Comparison of ENCODE assay signal across 30 cellular contexts in the genomic region with DNA sequence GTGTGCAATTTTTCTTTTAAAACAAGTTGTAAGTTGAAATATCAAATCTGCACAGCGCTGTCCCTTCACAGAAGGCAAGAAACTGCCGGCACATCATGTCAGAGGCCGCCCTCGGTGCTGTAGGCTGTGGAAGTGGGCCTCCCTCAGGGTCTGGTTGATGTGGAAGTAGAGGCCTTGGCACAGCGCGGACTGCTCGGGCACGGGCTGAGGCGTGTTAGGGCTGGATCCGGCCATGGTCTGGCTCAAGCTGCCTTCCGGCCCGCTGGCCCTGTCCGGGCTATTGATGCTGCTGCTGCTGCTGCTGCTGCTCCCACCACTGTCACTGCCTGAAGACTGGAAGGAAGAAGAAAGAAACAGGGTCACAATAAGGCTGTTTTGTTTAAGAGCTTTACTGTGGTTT. TPM values are rescaled to one million over a fixed set of nuclear protein-coding genes. Genes with fewer than 3 reads are reported as not detected.
DNase-seq lines count a peak whose midpoint lies in the region; ATAC-seq lines count a peak whose summit lies in the region.
"Had no signal": no experiment of that assay in that cellular context is flagged by ENCODE, and none has a peak within 500 bp of the region (broad histone marks: within the 10 kb centered on the region; RNA-seq: fewer than 3 reads in every experiment).

No MANE protein-coding gene starts in this region.

- no peak overlapping the region for H3K4me3 ChIP-seq in CD4-positive, alpha-beta memory T cell (ENCODE audit: low read length in 2 of 2)
- H3K4me3 ChIP-seq: body of pancreas, gastroesophageal sphincter, lung, Peyer's patch, prostate gland, sigmoid colon, tibial artery had no signal

- peaks cover 72% of the 10 kb centered on the region for H3K36me3 Mint-ChIP-seq in activated T-cell treated with anti-CD3 and anti-CD28 coated beads, Interleukin-2, amount 50 U/mL, for 24 hours (ENCODE audit: low read depth)
- peaks cover 30% of the 10 kb centered on the region for H3K36me3 Mint-ChIP-seq in activated T-cell treated with anti-CD3 and anti-CD28 coated beads, Interleukin-2, amount 50 U/mL, for 4 hours (ENCODE audit: insufficient read depth)
- peaks cover 37 to 64% of the 10 kb centered on the region in 2 donors for H3K36me3 Mint-ChIP-seq in CD4-positive, alpha-beta memory T cell
- H3K36me3 Mint-ChIP-seq in activated naive CD8-positive, alpha-beta T cell treated with anti-CD3 and anti-CD28 coated beads for 36 hours = peaks cover 31% of the 10 kb centered on the region

- peaks cover 22% of the 10 kb centered on the region for H3K4me1 ChIP-seq in CD4-positive, alpha-beta memory T cell (ENCODE audit: insufficient read depth, low read length)
- H3K4me1 ChIP-seq: body of pancreas, gastroesophageal sphincter, Peyer's patch, prostate gland, tibial artery had no signal

- H3K4me1 Mint-ChIP-seq in activated T-cell treated with anti-CD3 and anti-CD28 coated beads, Interleukin-2, amount 50 U/mL, for 24 hours (ENCODE audit: low read depth) = peaks cover 39% of the 10 kb centered on the region
- H3K4me1 Mint-ChIP-seq in activated T-cell treated with anti-CD3 and anti-CD28 coated beads, Interleukin-2, amount 50 U/mL, for 4 hours (ENCODE audit: low read depth) = peaks cover 23% of the 10 kb centered on the region
- peaks cover 14 to 37% (median 27%) of the 10 kb centered on the region in 4 donors for H3K4me1 Mint-ChIP-seq in CD4-positive, alpha-beta memory T cell
- peaks cover 26% of the 10 kb centered on the region for H3K4me1 Mint-ChIP-seq in activated naive CD8-positive, alpha-beta T cell treated with anti-CD3 and anti-CD28 coated beads for 36 hours
- H3K4me1 Mint-ChIP-seq: H9 had no signal

- POLR2A ChIA-PET in CD4-positive, alpha-beta memory T cell (lab: Charles Lee; ENCODE audit: partially characterized antibody) = interaction anchor here (1.3 kb wide), 1 partner anchor 23 kb away, joined by 8 read pairs; a partner anchor contains a TSS

- H3K9me3 ChIP-seq in CD4-positive, alpha-beta memory T cell (ENCODE audit: control insufficient read depth in 1 of 2, low read length in 2 of 2) = no peaks in the 10 kb centered on the region
- H3K9me3 ChIP-seq: body of pancreas, gastroesophageal sphincter, neutrophil, Peyer's patch, prostate gland, sigmoid colon, tibial artery had no signal

- H3K36me3 ChIP-seq in CD4-positive, alpha-beta memory T cell (ENCODE audit: insufficient read depth, low read length) = peaks cover 48% of the 10 kb centered on the region

- DNase-seq in activated T-cell treated with anti-CD3 and anti-CD28 coated beads, Interleukin-2, amount 50 U/mL, for 24 hours = no peak
- DNase-seq in activated T-cell treated with anti-CD3 and anti-CD28 coated beads, Interleukin-2, amount 50 U/mL, for 4 hours = no peak
- DNase-seq in CD4-positive, alpha-beta memory T cell = no peak
- DNase-seq in activated naive CD8-positive, alpha-beta T cell treated with anti-CD3 and anti-CD28 coated beads for 36 hours = no peak
- DNase-seq in mesenteric fat pad (ENCODE audit: low spot score) = peak; percentile 85
- no peak for DNase-seq in kidney glomerular epithelial cell (lab: John Stamatoyannopoulos, UW)
- DNase-seq in NCI-H2196 (lab: John Stamatoyannopoulos, UW; ENCODE audit: unreplicated experiment) = no peak
- DNase-seq in NCI-H128 (lab: John Stamatoyannopoulos, UW; ENCODE audit: unreplicated experiment) = no peak
- DNase-seq: activated CD8-positive, alpha-beta memory T cell treated with anti-CD3 and anti-CD28 coated beads, Interleukin-2, amount 10 ng/mL, durations not matched to agents 7 days and 5 days; activated T-cell treated with anti-CD3 and anti-CD28 coated beads, Interleukin-2, amount 50 U/mL, for 72 hours; AML-193; body of pancreas; EL; H9; left cardiac atrium; MV-4-11; NCI-H446 treated with DMSO at 0.1 percent for 48 hours; NCI-H82; SIG-M5; sigmoid colon; stimulated activated CD4-positive, alpha-beta T cell treated with anti-CD3 and anti-CD28 coated beads, Interleukin-12 subunit alpha, Interleukin-12 subunit beta, amount 100 ng/mL, for 4 hours; stimulated activated CD4-positive, alpha-beta T cell treated with anti-CD3 and anti-CD28 coated beads, Interleukin-2, amount 100 ng/mL, for 48 hours had no signal

- no peak overlapping the region for H3K27ac ChIP-seq in CD4-positive, alpha-beta memory T cell (ENCODE audit: low read depth, low read length)
- H3K27ac ChIP-seq: body of pancreas, gastroesophageal sphincter, neutrophil, Peyer's patch, prostate gland, sigmoid colon, tibial artery had no signal

- no peak for ATAC-seq in activated T-cell treated with anti-CD3 and anti-CD28 coated beads, Interleukin-2, amount 50 U/mL, for 4 hours
- ATAC-seq: activated CD8-positive, alpha-beta memory T cell treated with anti-CD3 and anti-CD28 coated beads, Interleukin-2, amount 10 ng/mL, durations not matched to agents 7 days and 5 days; activated T-cell treated with anti-CD3 and anti-CD28 coated beads, Interleukin-2, amount 50 U/mL, for 72 hours; body of pancreas; gastroesophageal sphincter; left cardiac atrium had no signal

- H3K27me3 Mint-ChIP-seq in activated T-cell treated with anti-CD3 and anti-CD28 coated beads, Interleukin-2, amount 50 U/mL, for 24 hours = no peaks in the 10 kb centered on the region
- H3K27me3 Mint-ChIP-seq in activated T-cell treated with anti-CD3 and anti-CD28 coated beads, Interleukin-2, amount 50 U/mL, for 4 hours (ENCODE audit: low read depth) = no peaks in the 10 kb centered on the region
- H3K27me3 Mint-ChIP-seq in CD4-positive, alpha-beta memory T cell = no peaks in the 10 kb centered on the region
- H3K27me3 Mint-ChIP-seq in activated naive CD8-positive, alpha-beta T cell treated with anti-CD3 and anti-CD28 coated beads for 36 hours = no peaks in the 10 kb centered on the region
- H3K27me3 Mint-ChIP-seq: activated CD8-positive, alpha-beta memory T cell treated with anti-CD3 and anti-CD28 coated beads, Interleukin-2, amount 10 ng/mL, durations not matched to agents 7 days and 5 days had no signal

- CTCF ChIA-PET in CD4-positive, alpha-beta memory T cell (lab: Charles Lee; ENCODE audit: partially characterized antibody) = interaction anchor here (1.1 to 2.9 kb wide), 3 partner anchors 13 to 23 kb away, joined by 3 to 9 read pairs (median 3); a partner anchor contains a TSS

- intact Hi-C loops in CD4-positive, alpha-beta memory T cell (cut with micrococcal nuclease) = no loop called here

- no peak overlapping the region for H3K4me3 Mint-ChIP-seq in activated T-cell treated with anti-CD3 and anti-CD28 coated beads, Interleukin-2, amount 50 U/mL, for 24 hours
- H3K4me3 Mint-ChIP-seq in activated T-cell treated with anti-CD3 and anti-CD28 coated beads, Interleukin-2, amount 50 U/mL, for 4 hours = no peak overlapping the region
- no peak overlapping the region for H3K4me3 Mint-ChIP-seq in CD4-positive, alpha-beta memory T cell
- H3K4me3 Mint-ChIP-seq in activated naive CD8-positive, alpha-beta T cell treated with anti-CD3 and anti-CD28 coated beads for 36 hours = no peak overlapping the region
- H3K4me3 Mint-ChIP-seq: activated CD8-positive, alpha-beta memory T cell treated with anti-CD3 and anti-CD28 coated beads, Interleukin-2, amount 10 ng/mL, durations not matched to agents 7 days and 5 days; activated T-cell treated with anti-CD3 and anti-CD28 coated beads, Interleukin-2, amount 50 U/mL, for 72 hours; H9 had no signal

- peak overlapping the region; percentile 87 for H3K27ac Mint-ChIP-seq in activated T-cell treated with anti-CD3 and anti-CD28 coated beads, Interleukin-2, amount 50 U/mL, for 24 hours
- peak overlapping the region in 5 of 7 donors; percentile 22 to 96 (median 86) for H3K27ac Mint-ChIP-seq in CD4-positive, alpha-beta memory T cell
- peak overlapping the region; percentile 48 for H3K27ac Mint-ChIP-seq in activated naive CD8-positive, alpha-beta T cell treated with anti-CD3 and anti-CD28 coated beads for 36 hours
- H3K27ac Mint-ChIP-seq: activated CD8-positive, alpha-beta memory T cell treated with anti-CD3 and anti-CD28 coated beads, Interleukin-2, amount 10 ng/mL, durations not matched to agents 7 days and 5 days had no signal

- H3K9me3 Mint-ChIP-seq in activated T-cell treated with anti-CD3 and anti-CD28 coated beads, Interleukin-2, amount 50 U/mL, for 24 hours = no peaks in the 10 kb centered on the region
- H3K9me3 Mint-ChIP-seq in activated T-cell treated with anti-CD3 and anti-CD28 coated beads, Interleukin-2, amount 50 U/mL, for 4 hours = no peaks in the 10 kb centered on the region
- no peaks in the 10 kb centered on the region for H3K9me3 Mint-ChIP-seq in CD4-positive, alpha-beta memory T cell
- no peaks in the 10 kb centered on the region for H3K9me3 Mint-ChIP-seq in activated naive CD8-positive, alpha-beta T cell treated with anti-CD3 and anti-CD28 coated beads for 36 hours
- H3K9me3 Mint-ChIP-seq: activated T-cell treated with anti-CD3 and anti-CD28 coated beads, Interleukin-2, amount 50 U/mL, for 72 hours; H9 had no signal

- H3K27me3 ChIP-seq in CD4-positive, alpha-beta memory T cell (ENCODE audit: insufficient read depth, low read length) = no peaks in the 10 kb centered on the region
- H3K27me3 ChIP-seq: body of pancreas, gastroesophageal sphincter, neutrophil, Peyer's patch, sigmoid colon, tibial artery had no signal

RNA-seq across cellular contexts. Expression of a gene that starts 16.6 kb away (rescaled TPM):
- 10 to 100 TPM; 26.6 to 31.8 (median 29.0) TPM for total RNA-seq in activated T-cell treated with anti-CD3 and anti-CD28 coated beads, Interleukin-2, amount 50 U/mL, for 4 hours
- total RNA-seq in CD4-positive, alpha-beta memory T cell = 10 to 100 TPM; 76.2 to 81.6 TPM
- polyA plus RNA-seq in CD4-positive, alpha-beta memory T cell = 10 to 100 TPM; 13.1 to 38.1 TPM
- total RNA-seq in activated naive CD8-positive, alpha-beta T cell treated with anti-CD3 and anti-CD28 coated beads for 36 hours = 10 to 100 TPM; 23.4 to 27.7 TPM
- 34.8 TPM for total RNA-seq in mesenteric fat pad

RNA-seq across cellular contexts. Expression of a gene that starts 44.6 kb away (rescaled TPM):
- total RNA-seq in activated T-cell treated with anti-CD3 and anti-CD28 coated beads, Interleukin-2, amount 50 U/mL, for 4 hours = under 1 TPM in 2 of 3 donors, not detected in 1; 0.10 to 0.35 TPM
- total RNA-seq in CD4-positive, alpha-beta memory T cell = not detected
- polyA plus RNA-seq in CD4-positive, alpha-beta memory T cell = not detected
- total RNA-seq in activated naive CD8-positive, alpha-beta T cell treated with anti-CD3 and anti-CD28 coated beads for 36 hours = under 1 TPM; 0.04 to 0.16 TPM
- total RNA-seq in mesenteric fat pad = 5.7 TPM

RNA-seq across cellular contexts. Expression of a gene that starts 52.2 kb away (rescaled TPM):
- total RNA-seq in activated T-cell treated with anti-CD3 and anti-CD28 coated beads, Interleukin-2, amount 50 U/mL, for 4 hours = not detected
- not detected for total RNA-seq in CD4-positive, alpha-beta memory T cell
- not detected for polyA plus RNA-seq in CD4-positive, alpha-beta memory T cell
- total RNA-seq in activated naive CD8-positive, alpha-beta T cell treated with anti-CD3 and anti-CD28 coated beads for 36 hours = not detected
- total RNA-seq in mesenteric fat pad = 0.61 TPM
- total RNA-seq: A673; activated CD8-positive, alpha-beta memory T cell treated with anti-CD3 and anti-CD28 coated beads, Interleukin-2, amount 10 ng/mL, durations not matched to agents 7 days and 5 days; activated T-cell treated with anti-CD3 and anti-CD28 coated beads, Interleukin-2, amount 50 U/mL, for 72 hours; body of pancreas; gastroesophageal sphincter; H9; left cardiac atrium; LHCN-M2; lung; Peyer's patch; prostate gland; sigmoid colon had no signal
- polyA plus RNA-seq: lung, sigmoid colon had no signal
